In genomic region chr6:170344631-170345576, GRCh38 we compare ENCODE assay signal across 8 cellular contexts. TPM values are rescaled to one million over a fixed set of nuclear protein-coding genes. Genes with fewer than 3 reads are reported as not detected.
DNase-seq lines count a peak whose midpoint lies in the region; ATAC-seq and TF ChIP-seq lines count a peak whose summit lies in the region.

No MANE protein-coding gene starts in this region.

- peaks cover 14% of the 10 kb centered on the region for H3K4me1 ChIP-seq in ACC112 (ENCODE audit: control insufficient read depth, insufficient read depth, low read length, unreplicated experiment)
- H3K4me1 ChIP-seq in OCI-LY3 (ENCODE audit: low read length), result peaks cover 55% of the 10 kb centered on the region

- intact Hi-C loops in left colon (cut with DNase I, micrococcal nuclease), result no loop called here

- H3K36me3 ChIP-seq in ACC112 (ENCODE audit: insufficient read depth, low read length), result peaks cover 25% of the 10 kb centered on the region
- peaks cover 12% of the 10 kb centered on the region for H3K36me3 ChIP-seq in OCI-LY3 (replicated peaks; ENCODE audit: low read depth, low read length)

- H2AFZ ChIP-seq in ACC112 (ENCODE audit: low read length, unreplicated experiment) (no peak overlapping the region), OCI-LY3 (ENCODE audit: low read depth, low read length) (no peak overlapping the region)

- H3K9ac ChIP-seq in OCI-LY3 (ENCODE audit: low read length), result 0 out of 2 replicates have a peak overlapping the region, but pooled peaks have one; percentile 11

- H3K79me2 ChIP-seq in ACC112 (ENCODE audit: control insufficient read depth, insufficient read depth, low read length, unreplicated experiment) (peaks cover 5% of the 10 kb centered on the region), OCI-LY3 (ENCODE audit: low read length) (no peaks in the 10 kb centered on the region)

- no peaks in the 10 kb centered on the region for H3K9me3 ChIP-seq in OCI-LY3 (ENCODE audit: insufficient read depth, low read length)

- H3K27ac ChIP-seq in ACC112 (ENCODE audit: low read depth, low read length), result peak overlapping the region; percentile 6; the same call in 1 of the 2 replicates
- peak overlapping the region; percentile 56 for H3K27ac ChIP-seq in OCI-LY3 (ENCODE audit: low read length)
- H3K27ac ChIP-seq in epithelial cell of prostate, result no peak overlapping the region

- H3K4me3 ChIP-seq in ACC112 (ENCODE audit: low read depth, low read length) (no peak overlapping the region), OCI-LY3 (ENCODE audit: low read length) (no peak overlapping the region)

- H3K4me2 ChIP-seq in OCI-LY3 (ENCODE audit: low read length), result peak overlapping the region; percentile 37

- H3K27me3 ChIP-seq in ACC112 (ENCODE audit: insufficient read depth, low read length), result no peaks in the 10 kb centered on the region
- no peaks in the 10 kb centered on the region for H3K27me3 ChIP-seq in OCI-LY3 (ENCODE audit: low read depth, low read length)

- TF ChIP-seq CTCF in OCI-LY3 (IDR thresholded peaks at IDR 0.05; ENCODE audit: low read depth, low read length), result no peak

- ATAC-seq in GM21529 (IDR thresholded peaks at IDR 0.05; ENCODE audit: unreplicated experiment) (peak; percentile 43), left colon (no peak), GM19452 (IDR thresholded peaks at IDR 0.05; ENCODE audit: unreplicated experiment) (no peak)

- peak; percentile 16 for DNase-seq in epithelial cell of prostate (ENCODE audit: low read depth, low spot score)
- DNase-seq in retina, result peak; percentile 3
- DNase-seq in left colon, result no peak
- DNase-seq in NCI-H1048 (lab: John Stamatoyannopoulos, UW), result no peak

- 0 out of 2 replicates have a peak, but pooled peaks cover 2% of the 10 kb centered on the region for H4K20me1 ChIP-seq in OCI-LY3 (ENCODE audit: insufficient read depth, low read length)

RNA-seq across cellular contexts. Expression of gene FAM120B, which starts 38.3 kb away (rescaled TPM):
- 10 to 100 TPM; 30.3 to 31.1 TPM for total RNA-seq in left colon

RNA-seq across cellular contexts. Expression of gene DLL1, which starts 54.0 kb away (rescaled TPM):
- total RNA-seq in left colon, result 10 to 100 TPM; 26.6 to 27.8 TPM

Comparison
In these comparisons a context has a peak if more than half of its experiments do, and no peak if none do; other contexts are left out.
1. DNase-seq: peak in epithelial cell of prostate (single experiment) and retina (single experiment); none in left colon (0 of 2) and NCI-H1048 (single experiment).